Comparison of ENCODE assay signal across 11 cellular contexts in genomic region chr13:99989376-99990044, GRCh38. TPM values are rescaled to one million over a fixed set of nuclear protein-coding genes. Genes with fewer than 3 reads are reported as not detected.
DNase-seq lines count a peak whose midpoint lies in the region; ATAC-seq and TF ChIP-seq lines count a peak whose summit lies in the region.
"Had no signal": no experiment of that assay in that cellular context is flagged by ENCODE, and none has a peak within 500 bp of the region (broad histone marks: within the 10 kb centered on the region; RNA-seq: fewer than 3 reads in every experiment).

No MANE protein-coding gene starts in this region.

- H3K27ac Mint-ChIP-seq in T-cell = peak overlapping the region in 1 of 2 donors; percentile 52
- peak overlapping the region; percentile 84 for H3K27ac Mint-ChIP-seq in endodermal cell
- peak overlapping the region in 3 of 10 donors; percentile 14 to 71 (median 61) for H3K27ac Mint-ChIP-seq in naive thymus-derived CD8-positive, alpha-beta T cell

- H3K9me3 ChIP-seq in endodermal cell (ENCODE audit: control insufficient read depth, low read length) = no peaks in the 10 kb centered on the region

- H3K9me3 Mint-ChIP-seq in T-cell (peaks cover 0 to 6% (median 4%) of the 10 kb centered on the region in 3 donors), endodermal cell (no peaks in the 10 kb centered on the region)
- H3K9me3 Mint-ChIP-seq in naive thymus-derived CD8-positive, alpha-beta T cell = peaks cover 0 to 47% (median 12%) of the 10 kb centered on the region in 9 donors

- H3K4me3 ChIP-seq in H7 (ENCODE audit: insufficient read depth, low read depth, low read length) = peak overlapping the region; percentile 32
- peak overlapping the region; percentile 81 for H3K4me3 ChIP-seq in endodermal cell (ENCODE audit: low read length)
- H3K4me3 ChIP-seq: hepatocyte had no signal

- CTCF ChIA-PET in T-cell (lab: Charles Lee) = interaction anchor here in 1 of 2 donors (0.6 kb wide), 1 partner anchor 31 kb away, joined by 3 read pairs; no protein-coding TSS in a partner anchor

- H3K9ac ChIP-seq in endodermal cell (ENCODE audit: extremely low read depth, low read length, poor library complexity, severe bottlenecking) = no peak overlapping the region

- DNase-seq in H7 (peak; percentile 77), T-cell (no peak), endodermal cell (peak; percentile 84), inferior parietal cortex (ENCODE audit: extremely low spot score) (no peak), SW 1271 (lab: John Stamatoyannopoulos, UW) (no peak)
- DNase-seq in naive thymus-derived CD8-positive, alpha-beta T cell = peak in 2 of 10 donors; percentile 16 to 21
- DNase-seq: activated CD4-positive, alpha-beta T cell treated with anti-CD3 and anti-CD28 coated beads for 48 hours; activated naive CD4-positive, alpha-beta T cell treated with Interleukin-2 at 50 U/mL for 16 hours had no signal

- peaks cover 22 to 33% (median 26%) of the 10 kb centered on the region in 3 donors for H3K4me1 Mint-ChIP-seq in T-cell
- H3K4me1 Mint-ChIP-seq in endodermal cell = peaks cover 65% of the 10 kb centered on the region
- peaks cover 9 to 41% (median 27%) of the 10 kb centered on the region in 4 donors for H3K4me1 Mint-ChIP-seq in naive thymus-derived CD8-positive, alpha-beta T cell

- H3K4me3 Mint-ChIP-seq in T-cell (peak overlapping the region in 1 of 3 donors; percentile 46), endodermal cell (peak overlapping the region; percentile 94)
- peak overlapping the region in 9 of 10 donors; percentile 2 to 78 (median 48) for H3K4me3 Mint-ChIP-seq in naive thymus-derived CD8-positive, alpha-beta T cell

- H3K27me3 Mint-ChIP-seq in T-cell = peaks cover 72 to 87% of the 10 kb centered on the region in 2 donors
- peaks cover 29% of the 10 kb centered on the region for H3K27me3 Mint-ChIP-seq in endodermal cell (ENCODE audit: insufficient read depth)
- H3K27me3 Mint-ChIP-seq in naive thymus-derived CD8-positive, alpha-beta T cell = peaks cover 50 to 94% (median 70%) of the 10 kb centered on the region in 5 donors

- H3K36me3 ChIP-seq in H7 (replicated peaks; ENCODE audit: control insufficient read depth, insufficient read depth, low read length) (no peaks in the 10 kb centered on the region), endodermal cell (ENCODE audit: control insufficient read depth, insufficient read depth, low read length) (peaks cover 25% of the 10 kb centered on the region)

- ATAC-seq in T-cell (replicated peaks in 1 of 4) = peak in 3 of 4 experiments; percentile 27 to 47 (median 32)
- ATAC-seq in naive thymus-derived CD8-positive, alpha-beta T cell = peak; percentile 18 to 41
- ATAC-seq in GM18861 (IDR thresholded peaks at IDR 0.05; ENCODE audit: unreplicated experiment) = no peak
- no peak for ATAC-seq in HG03196 (IDR thresholded peaks at IDR 0.05; ENCODE audit: unreplicated experiment)

- H3K4me1 ChIP-seq in endodermal cell (ENCODE audit: control insufficient read depth, insufficient read depth, low read length) = peaks cover 18% of the 10 kb centered on the region

- peaks cover 5% of the 10 kb centered on the region for H3K36me3 Mint-ChIP-seq in T-cell
- H3K36me3 Mint-ChIP-seq in endodermal cell (ENCODE audit: low read depth) = peaks cover 16% of the 10 kb centered on the region
- H3K36me3 Mint-ChIP-seq in naive thymus-derived CD8-positive, alpha-beta T cell = peaks cover 6 to 24% (median 15%) of the 10 kb centered on the region in 3 donors

- H3K27me3 ChIP-seq in H7 (ENCODE audit: control insufficient read depth, insufficient read depth, low read length) (peaks cover 83% of the 10 kb centered on the region), endodermal cell (ENCODE audit: control insufficient read depth, insufficient read depth, low read length, poor library complexity, severe bottlenecking) (peaks cover 26% of the 10 kb centered on the region)

- WGBS in endodermal cell (ENCODE audit: insufficient coverage in 1 of 2, insufficient read length in 1 of 2), 2 experiments = 22 to 29% methylated on average over 3 to 37 of the region's 37 CpGs

- peak overlapping the region; percentile 52 for H3K27ac ChIP-seq in endodermal cell (ENCODE audit: low read depth, low read length)
- H3K27ac ChIP-seq: hepatocyte had no signal

- no peak for TF ChIP-seq CTCF in endodermal cell (conservative IDR thresholded peaks at IDR 0.05)

- POLR2A ChIA-PET in T-cell (lab: Charles Lee) = interaction anchor here in 1 of 2 donors (0.5 to 0.6 kb wide), 2 partner anchors 68 to 572 kb away, joined by 3 read pairs; no protein-coding TSS in a partner anchor
- POLR2A ChIA-PET in naive thymus-derived CD8-positive, alpha-beta T cell (lab: Charles Lee) = interaction anchor here (1.3 to 2.1 kb wide), 2 partner anchors 9 to 15 kb away, joined by 4 to 6 read pairs; no protein-coding TSS in a partner anchor

RNA-seq across cellular contexts. Expression of gene ZIC2, which starts 7.9 kb away (rescaled TPM):
- 93.0 and 96.6 TPM in 2 replicates for total RNA-seq in H7 (2014; rRNA removed; shearing (Covaris generic))
- total RNA-seq in T-cell (under 1 TPM in 3 of 5 donors, not detected in 2; 0.10 to 0.88 (median 0.85) TPM), endodermal cell (100 to 1,000 TPM; 182 to 301 TPM)
- 198 TPM for polyA plus RNA-seq in endodermal cell (2013, experiment 1 of 2)
- 160 TPM for polyA plus RNA-seq in endodermal cell (2013, experiment 2 of 2)
- total RNA-seq in naive thymus-derived CD8-positive, alpha-beta T cell = not detected
- not detected for polyA plus RNA-seq in naive thymus-derived CD8-positive, alpha-beta T cell

RNA-seq across cellular contexts. Expression of gene ZIC5, which starts 17.9 kb away (rescaled TPM):
- total RNA-seq in H7 (2014; rRNA removed; shearing (Covaris generic)) = 45.9 and 51.4 TPM in 2 replicates
- under 1 TPM in 3 of 5 donors, not detected in 2; 0.07 to 0.09 (median 0.09) TPM for total RNA-seq in T-cell
- total RNA-seq in endodermal cell = 10 to 100 TPM; 11.0 to 13.7 TPM
- 40.1 TPM for polyA plus RNA-seq in endodermal cell (2013, experiment 1 of 2)
- polyA plus RNA-seq in endodermal cell (2013, experiment 2 of 2) = 36.9 TPM
- not detected for total RNA-seq in naive thymus-derived CD8-positive, alpha-beta T cell
- polyA plus RNA-seq in naive thymus-derived CD8-positive, alpha-beta T cell = not detected
- polyA plus RNA-seq: hepatocyte had no signal

Comparison
In these comparisons a context has a peak if more than half of its experiments do, and no peak if none do; other contexts are left out.
1. DNase-seq: peak in H7 (single experiment) and endodermal cell (single experiment); none in T-cell (0 of 34), inferior parietal cortex (single experiment) and SW 1271 (0 of 2).
2. ATAC-seq: peak in T-cell (3 of 4) and naive thymus-derived CD8-positive, alpha-beta T cell (2 of 2); none in GM18861 (single experiment) and HG03196 (single experiment).
3. RNA of gene ZIC2, which starts 7.9 kb away (total RNA-seq): 182 to 301 TPM in endodermal cell and 93.0 to 96.6 TPM in H7; 0.10 to 0.88 TPM in T-cell and not detected in naive thymus-derived CD8-positive, alpha-beta T cell; every median in the first group is over 10 times any median in the second.
4. RNA of gene ZIC5, which starts 17.9 kb away (total RNA-seq): 45.9 to 51.4 TPM in H7 and 11.0 to 13.7 TPM in endodermal cell; 0.07 to 0.09 TPM in T-cell and not detected in naive thymus-derived CD8-positive, alpha-beta T cell; every median in the first group is over 10 times any median in the second.